ENCODE assay signal across 1 cellular context in the genomic region with DNA sequence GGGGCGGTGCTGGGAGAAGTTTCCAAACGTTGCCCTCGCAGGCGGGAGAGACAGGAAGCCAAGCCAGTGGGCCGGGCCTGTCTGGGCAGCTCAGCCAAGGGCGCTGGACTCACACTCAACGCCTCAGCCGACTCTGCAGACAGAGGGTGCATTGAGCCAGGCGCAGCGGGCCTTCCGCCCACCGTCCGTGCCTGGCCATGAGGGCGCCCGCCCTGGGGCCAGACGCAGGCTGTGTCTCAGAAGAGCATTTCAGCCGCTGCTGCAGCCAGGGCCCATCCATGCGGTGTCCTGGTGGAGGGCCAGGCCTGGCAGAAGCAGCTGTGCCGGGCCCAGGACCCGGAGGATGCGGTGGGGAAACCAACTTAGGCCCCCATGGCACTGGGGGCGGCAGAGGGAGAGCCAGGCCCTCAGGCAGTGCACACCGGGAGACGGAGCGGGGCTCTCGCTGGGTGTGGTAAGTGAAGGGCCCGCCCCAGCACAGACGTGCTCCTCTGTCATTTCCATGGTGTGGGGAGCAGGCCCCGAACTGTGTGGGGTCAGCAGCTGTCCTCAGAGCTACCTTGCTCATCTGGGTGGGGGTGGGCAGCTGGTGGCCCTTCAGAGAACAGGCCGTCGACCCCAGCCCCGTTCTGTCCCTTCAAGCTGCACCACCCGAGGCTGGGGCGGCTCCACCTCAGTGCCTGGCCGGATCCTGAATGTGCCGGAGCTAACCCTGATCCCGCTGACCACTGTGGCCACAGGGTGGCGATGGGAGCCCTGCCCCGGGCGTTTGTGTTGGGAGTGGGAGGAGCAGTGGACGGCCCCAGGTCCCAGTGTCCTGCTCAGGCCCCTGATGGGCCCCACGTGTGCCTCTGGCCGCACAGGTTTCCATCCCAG.
A peak's percentile ranks its signal among the peaks of the same experiment; 100 is the strongest.
TF ChIP-seq lines count a peak whose summit lies in the region.

No MANE protein-coding gene starts in this region.

TF ChIP-seq in HepG2, 621 proteins besides CTCF, POLR2A, EP300 and RAD21 (continued from another document and continues in another):
- TF ChIP-seq ZNF333 (CRISPR knock-in tag; IDR thresholded peaks at IDR 0.05; ENCODE audit: borderline replicate concordance) (no peak), ZFP36L2 (CRISPR knock-in tag; IDR thresholded peaks at IDR 0.05) (no peak), ZNF501 (CRISPR knock-in tag; IDR thresholded peaks at IDR 0.05) (peak; percentile 87), ZNF431 (CRISPR knock-in tag; IDR thresholded peaks at IDR 0.05; ENCODE audit: borderline replicate concordance, low read depth) (0 out of 2 replicates have a peak, but pooled peaks have one; percentile 38), ZKSCAN1 (IDR thresholded peaks at IDR 0.05; ENCODE audit: low read length) (no peak), SIX4 (CRISPR knock-in tag; IDR thresholded peaks at IDR 0.05) (no peak), ZNF530 (CRISPR knock-in tag; IDR thresholded peaks at IDR 0.05; ENCODE audit: low read depth) (peak; percentile 50; the same call in 1 of the 2 replicates), REXO4 (CRISPR knock-in tag; IDR thresholded peaks at IDR 0.05; ENCODE audit: borderline replicate concordance) (no peak), ZNF563 (CRISPR knock-in tag; IDR thresholded peaks at IDR 0.05) (no peak; the same call in none of the 2 replicates), HDAC2 (CRISPR knock-in tag; IDR thresholded peaks at IDR 0.05) (peak; percentile 74), PCBP1 (IDR thresholded peaks at IDR 0.05; ENCODE audit: borderline replicate concordance, low read depth, low read length) (peak; percentile 46; the same call in 1 of the 2 replicates), PHF5A (CRISPR knock-in tag; IDR thresholded peaks at IDR 0.05; ENCODE audit: low read depth, unreplicated experiment) (no peak), ZNF335 (CRISPR knock-in tag; IDR thresholded peaks at IDR 0.05) (no peak), ZNF30 (CRISPR knock-in tag; IDR thresholded peaks at IDR 0.05) (no peak), NFYB (CRISPR knock-in tag; IDR thresholded peaks at IDR 0.05) (no peak), NFE2 (CRISPR knock-in tag; IDR thresholded peaks at IDR 0.05) (no peak), ZSCAN9 (CRISPR knock-in tag; IDR thresholded peaks at IDR 0.05; ENCODE audit: borderline replicate concordance) (peak; percentile 68; the same call in 1 of the 2 replicates), REL (CRISPR knock-in tag; conservative IDR thresholded peaks at IDR 0.05) (no peak), SRY (CRISPR knock-in tag; IDR thresholded peaks at IDR 0.05) (no peak; the same call in 1 of the 2 replicates), MEF2D (CRISPR knock-in tag; IDR thresholded peaks at IDR 0.05) (no peak), ZNF160 (CRISPR knock-in tag; IDR thresholded peaks at IDR 0.05) (no peak), TAF15 (IDR thresholded peaks at IDR 0.05; ENCODE audit: low read depth, low read length, poor library complexity, severe bottlenecking) (no peak), NKX3-1 (CRISPR knock-in tag; IDR thresholded peaks at IDR 0.05) (0 out of 2 replicates have a peak, but pooled peaks have one; percentile 45)
- TF ChIP-seq, protein P1, sequence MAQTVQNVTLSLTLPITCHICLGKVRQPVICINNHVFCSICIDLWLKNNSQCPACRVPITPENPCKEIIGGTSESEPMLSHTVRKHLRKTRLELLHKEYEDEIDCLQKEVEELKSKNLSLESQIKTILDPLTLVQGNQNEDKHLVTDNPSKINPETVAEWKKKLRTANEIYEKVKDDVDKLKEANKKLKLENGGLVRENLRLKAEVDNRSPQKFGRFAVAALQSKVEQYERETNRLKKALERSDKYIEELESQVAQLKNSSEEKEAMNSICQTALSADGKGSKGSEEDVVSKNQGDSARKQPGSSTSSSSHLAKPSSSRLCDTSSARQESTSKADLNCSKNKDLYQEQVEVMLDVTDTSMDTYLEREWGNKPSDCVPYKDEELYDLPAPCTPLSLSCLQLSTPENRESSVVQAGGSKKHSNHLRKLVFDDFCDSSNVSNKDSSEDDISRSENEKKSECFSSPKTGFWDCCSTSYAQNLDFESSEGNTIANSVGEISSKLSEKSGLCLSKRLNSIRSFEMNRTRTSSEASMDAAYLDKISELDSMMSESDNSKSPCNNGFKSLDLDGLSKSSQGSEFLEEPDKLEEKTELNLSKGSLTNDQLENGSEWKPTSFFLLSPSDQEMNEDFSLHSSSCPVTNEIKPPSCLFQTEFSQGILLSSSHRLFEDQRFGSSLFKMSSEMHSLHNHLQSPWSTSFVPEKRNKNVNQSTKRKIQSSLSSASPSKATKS (CRISPR knock-in tag; IDR thresholded peaks at IDR 0.05): no peak
- TF ChIP-seq, protein P2, sequence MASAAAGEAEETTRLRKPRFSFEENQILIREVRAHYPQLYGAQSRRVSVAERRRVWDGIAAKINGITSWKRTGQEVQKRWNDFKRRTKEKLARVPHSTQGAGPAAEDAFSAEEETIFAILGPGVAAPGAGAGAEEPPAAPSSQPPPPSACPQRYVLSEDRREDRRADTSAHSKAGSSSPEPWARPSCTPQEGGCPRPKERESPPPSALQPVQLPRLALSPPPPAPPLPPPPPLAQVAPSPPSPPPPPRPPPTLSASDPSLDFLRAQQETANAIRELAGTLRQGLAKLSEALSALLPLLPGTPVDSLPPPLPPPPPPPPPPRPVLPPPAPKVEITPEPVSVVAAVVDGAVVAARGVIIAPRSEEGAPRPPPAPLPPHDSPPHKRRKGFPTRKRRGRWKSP (CRISPR knock-in tag; IDR thresholded peaks at IDR 0.05): 0 out of 2 replicates have a peak, but pooled peaks have one; percentile 72
- TF ChIP-seq, protein P3, sequence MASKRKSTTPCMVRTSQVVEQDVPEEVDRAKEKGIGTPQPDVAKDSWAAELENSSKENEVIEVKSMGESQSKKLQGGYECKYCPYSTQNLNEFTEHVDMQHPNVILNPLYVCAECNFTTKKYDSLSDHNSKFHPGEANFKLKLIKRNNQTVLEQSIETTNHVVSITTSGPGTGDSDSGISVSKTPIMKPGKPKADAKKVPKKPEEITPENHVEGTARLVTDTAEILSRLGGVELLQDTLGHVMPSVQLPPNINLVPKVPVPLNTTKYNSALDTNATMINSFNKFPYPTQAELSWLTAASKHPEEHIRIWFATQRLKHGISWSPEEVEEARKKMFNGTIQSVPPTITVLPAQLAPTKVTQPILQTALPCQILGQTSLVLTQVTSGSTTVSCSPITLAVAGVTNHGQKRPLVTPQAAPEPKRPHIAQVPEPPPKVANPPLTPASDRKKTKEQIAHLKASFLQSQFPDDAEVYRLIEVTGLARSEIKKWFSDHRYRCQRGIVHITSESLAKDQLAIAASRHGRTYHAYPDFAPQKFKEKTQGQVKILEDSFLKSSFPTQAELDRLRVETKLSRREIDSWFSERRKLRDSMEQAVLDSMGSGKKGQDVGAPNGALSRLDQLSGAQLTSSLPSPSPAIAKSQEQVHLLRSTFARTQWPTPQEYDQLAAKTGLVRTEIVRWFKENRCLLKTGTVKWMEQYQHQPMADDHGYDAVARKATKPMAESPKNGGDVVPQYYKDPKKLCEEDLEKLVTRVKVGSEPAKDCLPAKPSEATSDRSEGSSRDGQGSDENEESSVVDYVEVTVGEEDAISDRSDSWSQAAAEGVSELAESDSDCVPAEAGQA (IDR thresholded peaks at IDR 0.05; ENCODE audit: low read depth): no peak
- TF ChIP-seq, protein P3 (CRISPR knock-in tag; IDR thresholded peaks at IDR 0.05; ENCODE audit: borderline replicate concordance): no peak
- TF ChIP-seq, protein P4, sequence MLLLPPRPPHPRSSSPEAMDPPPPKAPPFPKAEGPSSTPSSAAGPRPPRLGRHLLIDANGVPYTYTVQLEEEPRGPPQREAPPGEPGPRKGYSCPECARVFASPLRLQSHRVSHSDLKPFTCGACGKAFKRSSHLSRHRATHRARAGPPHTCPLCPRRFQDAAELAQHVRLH (CRISPR knock-in tag; IDR thresholded peaks at IDR 0.05; ENCODE audit: borderline replicate concordance, low read depth): no peak
- TF ChIP-seq, protein P5, sequence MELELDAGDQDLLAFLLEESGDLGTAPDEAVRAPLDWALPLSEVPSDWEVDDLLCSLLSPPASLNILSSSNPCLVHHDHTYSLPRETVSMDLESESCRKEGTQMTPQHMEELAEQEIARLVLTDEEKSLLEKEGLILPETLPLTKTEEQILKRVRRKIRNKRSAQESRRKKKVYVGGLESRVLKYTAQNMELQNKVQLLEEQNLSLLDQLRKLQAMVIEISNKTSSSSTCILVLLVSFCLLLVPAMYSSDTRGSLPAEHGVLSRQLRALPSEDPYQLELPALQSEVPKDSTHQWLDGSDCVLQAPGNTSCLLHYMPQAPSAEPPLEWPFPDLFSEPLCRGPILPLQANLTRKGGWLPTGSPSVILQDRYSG (CRISPR knock-in tag; IDR thresholded peaks at IDR 0.05): no peak
- TF ChIP-seq, protein P6, sequence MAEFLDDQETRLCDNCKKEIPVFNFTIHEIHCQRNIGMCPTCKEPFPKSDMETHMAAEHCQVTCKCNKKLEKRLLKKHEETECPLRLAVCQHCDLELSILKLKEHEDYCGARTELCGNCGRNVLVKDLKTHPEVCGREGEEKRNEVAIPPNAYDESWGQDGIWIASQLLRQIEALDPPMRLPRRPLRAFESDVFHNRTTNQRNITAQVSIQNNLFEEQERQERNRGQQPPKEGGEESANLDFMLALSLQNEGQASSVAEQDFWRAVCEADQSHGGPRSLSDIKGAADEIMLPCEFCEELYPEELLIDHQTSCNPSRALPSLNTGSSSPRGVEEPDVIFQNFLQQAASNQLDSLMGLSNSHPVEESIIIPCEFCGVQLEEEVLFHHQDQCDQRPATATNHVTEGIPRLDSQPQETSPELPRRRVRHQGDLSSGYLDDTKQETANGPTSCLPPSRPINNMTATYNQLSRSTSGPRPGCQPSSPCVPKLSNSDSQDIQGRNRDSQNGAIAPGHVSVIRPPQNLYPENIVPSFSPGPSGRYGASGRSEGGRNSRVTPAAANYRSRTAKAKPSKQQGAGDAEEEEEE (CRISPR knock-in tag; IDR thresholded peaks at IDR 0.05; ENCODE audit: borderline replicate concordance): no peak
- TF ChIP-seq, protein P7, sequence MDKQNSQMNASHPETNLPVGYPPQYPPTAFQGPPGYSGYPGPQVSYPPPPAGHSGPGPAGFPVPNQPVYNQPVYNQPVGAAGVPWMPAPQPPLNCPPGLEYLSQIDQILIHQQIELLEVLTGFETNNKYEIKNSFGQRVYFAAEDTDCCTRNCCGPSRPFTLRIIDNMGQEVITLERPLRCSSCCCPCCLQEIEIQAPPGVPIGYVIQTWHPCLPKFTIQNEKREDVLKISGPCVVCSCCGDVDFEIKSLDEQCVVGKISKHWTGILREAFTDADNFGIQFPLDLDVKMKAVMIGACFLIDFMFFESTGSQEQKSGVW (CRISPR knock-in tag; IDR thresholded peaks at IDR 0.05; ENCODE audit: borderline replicate concordance): no peak
- TF ChIP-seq, protein P8, sequence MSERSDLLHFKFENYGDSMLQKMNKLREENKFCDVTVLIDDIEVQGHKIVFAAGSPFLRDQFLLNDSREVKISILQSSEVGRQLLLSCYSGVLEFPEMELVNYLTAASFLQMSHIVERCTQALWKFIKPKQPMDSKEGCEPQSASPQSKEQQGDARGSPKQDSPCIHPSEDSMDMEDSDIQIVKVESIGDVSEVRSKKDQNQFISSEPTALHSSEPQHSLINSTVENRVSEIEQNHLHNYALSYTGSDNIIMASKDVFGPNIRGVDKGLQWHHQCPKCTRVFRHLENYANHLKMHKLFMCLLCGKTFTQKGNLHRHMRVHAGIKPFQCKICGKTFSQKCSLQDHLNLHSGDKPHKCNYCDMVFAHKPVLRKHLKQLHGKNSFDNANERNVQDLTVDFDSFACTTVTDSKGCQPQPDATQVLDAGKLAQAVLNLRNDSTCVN (CRISPR knock-in tag; IDR thresholded peaks at IDR 0.05; ENCODE audit: borderline replicate concordance): no peak
- TF ChIP-seq, protein P9, sequence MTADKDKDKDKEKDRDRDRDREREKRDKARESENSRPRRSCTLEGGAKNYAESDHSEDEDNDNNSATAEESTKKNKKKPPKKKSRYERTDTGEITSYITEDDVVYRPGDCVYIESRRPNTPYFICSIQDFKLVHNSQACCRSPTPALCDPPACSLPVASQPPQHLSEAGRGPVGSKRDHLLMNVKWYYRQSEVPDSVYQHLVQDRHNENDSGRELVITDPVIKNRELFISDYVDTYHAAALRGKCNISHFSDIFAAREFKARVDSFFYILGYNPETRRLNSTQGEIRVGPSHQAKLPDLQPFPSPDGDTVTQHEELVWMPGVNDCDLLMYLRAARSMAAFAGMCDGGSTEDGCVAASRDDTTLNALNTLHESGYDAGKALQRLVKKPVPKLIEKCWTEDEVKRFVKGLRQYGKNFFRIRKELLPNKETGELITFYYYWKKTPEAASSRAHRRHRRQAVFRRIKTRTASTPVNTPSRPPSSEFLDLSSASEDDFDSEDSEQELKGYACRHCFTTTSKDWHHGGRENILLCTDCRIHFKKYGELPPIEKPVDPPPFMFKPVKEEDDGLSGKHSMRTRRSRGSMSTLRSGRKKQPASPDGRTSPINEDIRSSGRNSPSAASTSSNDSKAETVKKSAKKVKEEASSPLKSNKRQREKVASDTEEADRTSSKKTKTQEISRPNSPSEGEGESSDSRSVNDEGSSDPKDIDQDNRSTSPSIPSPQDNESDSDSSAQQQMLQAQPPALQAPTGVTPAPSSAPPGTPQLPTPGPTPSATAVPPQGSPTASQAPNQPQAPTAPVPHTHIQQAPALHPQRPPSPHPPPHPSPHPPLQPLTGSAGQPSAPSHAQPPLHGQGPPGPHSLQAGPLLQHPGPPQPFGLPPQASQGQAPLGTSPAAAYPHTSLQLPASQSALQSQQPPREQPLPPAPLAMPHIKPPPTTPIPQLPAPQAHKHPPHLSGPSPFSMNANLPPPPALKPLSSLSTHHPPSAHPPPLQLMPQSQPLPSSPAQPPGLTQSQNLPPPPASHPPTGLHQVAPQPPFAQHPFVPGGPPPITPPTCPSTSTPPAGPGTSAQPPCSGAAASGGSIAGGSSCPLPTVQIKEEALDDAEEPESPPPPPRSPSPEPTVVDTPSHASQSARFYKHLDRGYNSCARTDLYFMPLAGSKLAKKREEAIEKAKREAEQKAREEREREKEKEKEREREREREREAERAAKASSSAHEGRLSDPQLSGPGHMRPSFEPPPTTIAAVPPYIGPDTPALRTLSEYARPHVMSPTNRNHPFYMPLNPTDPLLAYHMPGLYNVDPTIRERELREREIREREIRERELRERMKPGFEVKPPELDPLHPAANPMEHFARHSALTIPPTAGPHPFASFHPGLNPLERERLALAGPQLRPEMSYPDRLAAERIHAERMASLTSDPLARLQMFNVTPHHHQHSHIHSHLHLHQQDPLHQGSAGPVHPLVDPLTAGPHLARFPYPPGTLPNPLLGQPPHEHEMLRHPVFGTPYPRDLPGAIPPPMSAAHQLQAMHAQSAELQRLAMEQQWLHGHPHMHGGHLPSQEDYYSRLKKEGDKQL (CRISPR knock-in tag; IDR thresholded peaks at IDR 0.05; ENCODE audit: low read depth): no peak
